1 cellular context compared by ENCODE assay signal in the genomic region with DNA sequence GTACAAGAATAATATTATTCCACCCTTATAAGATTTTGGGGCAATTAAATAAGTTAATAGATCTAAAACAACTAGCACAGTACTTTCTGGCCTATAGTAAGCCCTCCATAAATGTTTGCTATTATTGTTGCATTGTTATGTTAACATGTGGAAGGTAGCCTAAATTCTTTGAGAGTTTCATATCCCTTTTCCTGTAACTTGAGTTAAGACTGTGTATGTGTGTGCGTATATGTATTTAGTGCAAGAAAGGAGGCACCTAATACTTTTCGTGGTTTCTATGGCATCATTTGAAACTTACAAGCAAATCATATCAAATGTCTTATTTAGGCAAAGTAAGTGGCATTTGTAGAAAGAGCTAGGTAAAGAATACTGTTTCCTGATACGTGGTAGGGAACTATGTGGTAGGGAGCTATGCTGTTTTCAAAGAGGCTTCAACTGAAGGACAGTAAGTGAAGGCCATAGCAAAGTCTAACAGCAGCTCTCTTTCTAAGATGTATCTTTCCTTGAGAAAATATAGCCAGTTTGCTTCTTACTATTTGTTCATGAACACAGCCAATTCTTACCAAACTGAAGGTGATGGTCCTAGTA.
A peak's percentile ranks its signal among the peaks of the same experiment; 100 is the strongest.
TF ChIP-seq lines count a peak whose summit lies in the region.

No MANE protein-coding gene starts in this region.

TF ChIP-seq in GM12891, 5 proteins besides CTCF, POLR2A, EP300 and RAD21:
- TF ChIP-seq SPI1 (IDR thresholded peaks at IDR 0.05; ENCODE audit: low read depth, low read length) (peak; percentile 64), TAF1 (IDR thresholded peaks at IDR 0.05; ENCODE audit: low read depth, low read length) (no peak)
